1 cellular context compared by ENCODE assay signal in genomic region chr6:30818426-30818841, GRCh38.
TF ChIP-seq lines count a peak whose summit lies in the region.

No MANE protein-coding gene starts in this region.

TF ChIP-seq in K562, 482 proteins besides CTCF, POLR2A, EP300 and RAD21 (continued from another document):
- TF ChIP-seq NR2C1 (IDR thresholded peaks at IDR 0.05): 0 out of 2 replicates have a peak, but pooled peaks have one; percentile 14
- TF ChIP-seq NR2C1 (tag; IDR thresholded peaks at IDR 0.05): 0 out of 2 replicates have a peak, but pooled peaks have one; percentile 0
- TF ChIP-seq YY1 (IDR thresholded peaks at IDR 0.05; ENCODE audit: borderline replicate concordance in 1 of 3, control insufficient read depth in 1 of 3, extremely low read depth in 1 of 3, insufficient read depth in 3 of 3, insufficient read length in 1 of 3, insufficient replicate concordance in 2 of 3, low read depth in 1 of 3, low read length in 2 of 3): no peak
- TF ChIP-seq OTX1 (CRISPR knock-in tag; IDR thresholded peaks at IDR 0.05): 0 out of 2 replicates have a peak, but pooled peaks have one; percentile 9
- TF ChIP-seq JUND (IDR thresholded peaks at IDR 0.05; ENCODE audit: borderline replicate concordance, low read depth, low read length): peak; percentile 48
- no peak; the same call in 1 of the 3 replicates for TF ChIP-seq JUND (tag; IDR thresholded peaks at IDR 0.05; ENCODE audit: borderline replicate concordance, low read depth, low read length)
- no peak for TF ChIP-seq FOXJ3 (CRISPR knock-in tag; IDR thresholded peaks at IDR 0.05)
- TF ChIP-seq ZNF766 (CRISPR knock-in tag; conservative IDR thresholded peaks at IDR 0.05): 0 out of 2 replicates have a peak, but pooled peaks have one; percentile 24
- TF ChIP-seq ZNF24 (IDR thresholded peaks at IDR 0.05): peak; percentile 49; the same call in 1 of the 2 replicates
- TF ChIP-seq HDAC2 (IDR thresholded peaks at IDR 0.05): peak; percentile 42; the same call in 1 of the 2 replicates
- peak; percentile 67; the same call in 1 of the 2 replicates for TF ChIP-seq LEF1 (IDR thresholded peaks at IDR 0.05)
- peak; percentile 16; the same call in 1 of the 2 replicates for TF ChIP-seq ZNF589 (CRISPR knock-in tag; IDR thresholded peaks at IDR 0.05; ENCODE audit: low read depth)
- TF ChIP-seq SMAD4 (CRISPR knock-in tag; conservative IDR thresholded peaks at IDR 0.05): 0 out of 2 replicates have a peak, but pooled peaks have one; percentile 38
- TF ChIP-seq ATF3 (IDR thresholded peaks at IDR 0.05): peak; percentile 79
- TF ChIP-seq ATF3 (CRISPR knock-in tag; conservative IDR thresholded peaks at IDR 0.05): no peak
- TF ChIP-seq PTTG1 (tag; IDR thresholded peaks at IDR 0.05; ENCODE audit: low read depth): no peak
- TF ChIP-seq CHD2 (IDR thresholded peaks at IDR 0.05; ENCODE audit: low read depth, low read length): no peak
- TF ChIP-seq ZNF740 (CRISPR knock-in tag; IDR thresholded peaks at IDR 0.05): 0 out of 2 replicates have a peak, but pooled peaks have one; percentile 37
- no peak for TF ChIP-seq ZNF740 (tag; IDR thresholded peaks at IDR 0.05)
- TF ChIP-seq MYBL2 (IDR thresholded peaks at IDR 0.05; ENCODE audit: low read depth): no peak
- no peak for TF ChIP-seq MYBL2 (CRISPR knock-in tag; IDR thresholded peaks at IDR 0.05; ENCODE audit: borderline replicate concordance)
- 0 out of 2 replicates have a peak, but pooled peaks have one; percentile 36 for TF ChIP-seq ELF2 (CRISPR knock-in tag; IDR thresholded peaks at IDR 0.05)
- peak; percentile 33; the same call in 1 of the 2 replicates for TF ChIP-seq ZEB2 (IDR thresholded peaks at IDR 0.05)
- TF ChIP-seq HNRNPLL (IDR thresholded peaks at IDR 0.05; ENCODE audit: low read depth, low read length, poor library complexity, severe bottlenecking): no peak
- TF ChIP-seq ZNF780A (CRISPR knock-in tag; IDR thresholded peaks at IDR 0.05): 0 out of 2 replicates have a peak, but pooled peaks have one; percentile 32
- TF ChIP-seq ZSCAN32 (CRISPR knock-in tag; IDR thresholded peaks at IDR 0.05): peak; percentile 27; the same call in 1 of the 2 replicates
- TF ChIP-seq POLR2B (IDR thresholded peaks at IDR 0.05; ENCODE audit: low read depth, partially characterized antibody): peak; percentile 24
- peak; percentile 66 for TF ChIP-seq BRD9 (IDR thresholded peaks at IDR 0.05; ENCODE audit: low read depth, partially characterized antibody)
- TF ChIP-seq MAFG (tag; conservative IDR thresholded peaks at IDR 0.05): peak; percentile 65
